8 cellular contexts compared by ENCODE assay signal in genomic region chr6:33905081-33905609, GRCh38.
A peak's percentile ranks its signal among the peaks of the same experiment; 100 is the strongest.
DNase-seq lines count a peak whose midpoint lies in the region; ATAC-seq and TF ChIP-seq lines count a peak whose summit lies in the region.

No MANE protein-coding gene starts in this region.

- no peaks in the 10 kb centered on the region for H3K36me3 ChIP-seq in brain microvascular endothelial cell (replicated peaks)

- peak; percentile 28 to 51 for ATAC-seq in activated CD4-positive, CD25-positive, alpha-beta regulatory T cell treated with anti-CD3 and anti-CD28 coated beads, Interleukin-2, amount 50 U/mL, for 24 hours
- peak; percentile 55 for ATAC-seq in activated naive CD8-positive, alpha-beta T cell treated with anti-CD3 and anti-CD28 coated beads, Interleukin-2, amount 10 ng/mL, durations not matched to agents 7 days and 5 days (ENCODE audit: low read depth)
- ATAC-seq in GM18861 (IDR thresholded peaks at IDR 0.05; ENCODE audit: unreplicated experiment) = no peak

- peaks cover 72% of the 10 kb centered on the region for H3K4me1 Mint-ChIP-seq in activated naive CD8-positive, alpha-beta T cell treated with anti-CD3 and anti-CD28 coated beads, Interleukin-2, amount 10 ng/mL, durations not matched to agents 7 days and 5 days

- no peak for TF ChIP-seq CTCF in brain microvascular endothelial cell (IDR thresholded peaks at IDR 0.05; ENCODE audit: low read depth, low read length, missing control alignments)

- H3K27me3 ChIP-seq in brain microvascular endothelial cell (replicated peaks) = peaks cover 2% of the 10 kb centered on the region

- no peak for DNase-seq in activated CD4-positive, CD25-positive, alpha-beta regulatory T cell treated with anti-CD3 and anti-CD28 coated beads, Interleukin-2, amount 50 U/mL, for 72 hours
- peak; percentile 38 for DNase-seq in T follicular helper cell (ENCODE audit: low read depth)
- DNase-seq in activated naive CD8-positive, alpha-beta T cell treated with anti-CD3 and anti-CD28 coated beads, Interleukin-2, amount 10 ng/mL, durations not matched to agents 7 days and 5 days = peak; percentile 65
- DNase-seq in stimulated activated CD8-positive, alpha-beta memory T cell treated with anti-CD3 and anti-CD28 coated beads, Interleukin-4, amount 100 ng/mL, for 48 hours = peak; percentile 38
- DNase-seq in brain microvascular endothelial cell = no peak
- DNase-seq in epidermal melanocyte (ENCODE audit: insufficient read length, low spot score) = no peak

- peaks cover 2% of the 10 kb centered on the region for H3K27me3 Mint-ChIP-seq in activated naive CD8-positive, alpha-beta T cell treated with anti-CD3 and anti-CD28 coated beads, Interleukin-2, amount 10 ng/mL, durations not matched to agents 7 days and 5 days

- POLR2A ChIA-PET in activated naive CD8-positive, alpha-beta T cell treated with anti-CD3 and anti-CD28 coated beads, Interleukin-2, amount 10 ng/mL, durations not matched to agents 7 days and 5 days (lab: Charles Lee) = interaction anchor here (0.7 to 5.0 kb wide), 23 partner anchors 9 to 325 kb away, joined by 3 to 76 read pairs (median 4); partner anchors contain the start of genes BAK1, LEMD2 and UQCC2

- peaks cover 2% of the 10 kb centered on the region for H3K9me3 Mint-ChIP-seq in activated naive CD8-positive, alpha-beta T cell treated with anti-CD3 and anti-CD28 coated beads, Interleukin-2, amount 10 ng/mL, durations not matched to agents 7 days and 5 days

- in situ Hi-C loops in brain microvascular endothelial cell (cut with HindIII; ENCODE audit: low pct_ligation_motif_present, low sequenced_read_pairs) = no loop called here

- no peak overlapping the region for H3K4me3 ChIP-seq in brain microvascular endothelial cell (ENCODE audit: low read depth, low read length)

- peak overlapping the region; percentile 88 for H3K4me3 Mint-ChIP-seq in activated naive CD8-positive, alpha-beta T cell treated with anti-CD3 and anti-CD28 coated beads, Interleukin-2, amount 10 ng/mL, durations not matched to agents 7 days and 5 days

- peak overlapping the region; percentile 96 for H3K27ac Mint-ChIP-seq in activated naive CD8-positive, alpha-beta T cell treated with anti-CD3 and anti-CD28 coated beads, Interleukin-2, amount 10 ng/mL, durations not matched to agents 7 days and 5 days

- peaks cover 14% of the 10 kb centered on the region for H3K36me3 Mint-ChIP-seq in activated naive CD8-positive, alpha-beta T cell treated with anti-CD3 and anti-CD28 coated beads, Interleukin-2, amount 10 ng/mL, durations not matched to agents 7 days and 5 days

- no peak overlapping the region for H3K27ac ChIP-seq in brain microvascular endothelial cell

Comparison
In these comparisons a context has a peak if more than half of its experiments do, and no peak if none do; other contexts are left out.
1. DNase-seq: peak in T follicular helper cell (single experiment), activated naive CD8-positive, alpha-beta T cell treated with anti-CD3 and anti-CD28 coated beads, Interleukin-2, amount 10 ng/mL, durations not matched to agents 7 days and 5 days (single experiment) and stimulated activated CD8-positive, alpha-beta memory T cell treated with anti-CD3 and anti-CD28 coated beads, Interleukin-4, amount 100 ng/mL, for 48 hours (single experiment); none in activated CD4-positive, CD25-positive, alpha-beta regulatory T cell treated with anti-CD3 and anti-CD28 coated beads, Interleukin-2, amount 50 U/mL, for 72 hours (single experiment), brain microvascular endothelial cell (single experiment) and epidermal melanocyte (single experiment).